Comparison of ENCODE assay signal across 8 cellular contexts in genomic region chrX:72308566-72309296, GRCh38. TPM values are rescaled to one million over a fixed set of nuclear protein-coding genes. Genes with fewer than 3 reads are reported as not detected.
DNase-seq lines count a peak whose midpoint lies in the region; ATAC-seq and TF ChIP-seq lines count a peak whose summit lies in the region.

No MANE protein-coding gene starts in this region.

- intact Hi-C loops in CD14-positive monocyte (cut with micrococcal nuclease): no loop called here
- intact Hi-C loops in esophagus muscularis mucosa (cut with DNase I): loop anchor here (10.0 kb wide), 1 partner anchor 236 kb away; no protein-coding TSS in a partner anchor
- intact Hi-C loops in mucosa of descending colon (cut with DNase I, micrococcal nuclease): no loop called here

- peaks cover 46% of the 10 kb centered on the region for H3K4me1 Mint-ChIP-seq in CD14-positive monocyte
- H3K4me1 Mint-ChIP-seq in activated CD4-positive, alpha-beta memory T cell treated with anti-CD3 and anti-CD28 coated beads, Interleukin-2, amount 10 ng/mL, durations not matched to agents 7 days and 5 days: peaks cover 26% of the 10 kb centered on the region

- H3K4me3 ChIP-seq in esophagus muscularis mucosa (peak overlapping the region; percentile 44 to 70 (median 53)), mucosa of descending colon (no peak overlapping the region), suprapubic skin (peak overlapping the region; percentile 61)

- no peak overlapping the region for H3K27ac Mint-ChIP-seq in CD14-positive monocyte
- no peak overlapping the region for H3K27ac Mint-ChIP-seq in activated CD4-positive, alpha-beta memory T cell treated with anti-CD3 and anti-CD28 coated beads, Interleukin-2, amount 10 ng/mL, durations not matched to agents 7 days and 5 days

- ATAC-seq in mucosa of descending colon (peak; percentile 78), HG03175 (IDR thresholded peaks at IDR 0.05; ENCODE audit: unreplicated experiment) (no peak)

- 12% methylated on average over 19 of the region's 24 CpGs for WGBS in esophagus muscularis mucosa
- 18% methylated on average over 22 of the region's 24 CpGs for WGBS in suprapubic skin

- H3K36me3 Mint-ChIP-seq in CD14-positive monocyte: peaks cover 5 to 6% of the 10 kb centered on the region in 2 donors
- no peaks in the 10 kb centered on the region for H3K36me3 Mint-ChIP-seq in activated CD4-positive, alpha-beta memory T cell treated with anti-CD3 and anti-CD28 coated beads, Interleukin-2, amount 10 ng/mL, durations not matched to agents 7 days and 5 days (ENCODE audit: low read depth)

- H3K27ac ChIP-seq in esophagus muscularis mucosa (replicated peaks in 1 of 4) (no peak overlapping the region), suprapubic skin (no peak overlapping the region)

- peaks cover 52 to 70% (median 66%) of the 10 kb centered on the region in 3 donors for H3K27me3 Mint-ChIP-seq in CD14-positive monocyte (ENCODE audit: low read depth in 3 of 3)
- peaks cover 47% of the 10 kb centered on the region for H3K27me3 Mint-ChIP-seq in activated CD4-positive, alpha-beta memory T cell treated with anti-CD3 and anti-CD28 coated beads, Interleukin-2, amount 10 ng/mL, durations not matched to agents 7 days and 5 days

- H3K9me3 ChIP-seq in esophagus muscularis mucosa (no peaks in the 10 kb centered on the region), mucosa of descending colon (no peaks in the 10 kb centered on the region), suprapubic skin (no peaks in the 10 kb centered on the region)

- POLR2A ChIA-PET in activated CD4-positive, alpha-beta memory T cell treated with anti-CD3 and anti-CD28 coated beads, Interleukin-2, amount 10 ng/mL, durations not matched to agents 7 days and 5 days (lab: Charles Lee): interaction anchor here (3.0 kb wide), 1 partner anchor 32 kb away, joined by 14 read pairs; the partner anchor contains the start of gene RPS4X

- CTCF ChIA-PET in activated CD4-positive, alpha-beta memory T cell treated with anti-CD3 and anti-CD28 coated beads, Interleukin-2, amount 10 ng/mL, durations not matched to agents 7 days and 5 days (lab: Charles Lee): no interaction called here

- DNase-seq in CD14-positive monocyte (ENCODE audit: low spot score) (no peak), H4 (ENCODE audit: low spot score) (peak; percentile 57), NCI-H2171 (lab: John Stamatoyannopoulos, UW) (peak; percentile 78), esophagus muscularis mucosa (ENCODE audit: extremely low spot score) (no peak), mucosa of descending colon (peak; percentile 66 to 83 (median 75)), suprapubic skin (ENCODE audit: low spot score in 2 of 2) (no peak)
- DNase-seq in activated CD4-positive, alpha-beta memory T cell treated with anti-CD3 and anti-CD28 coated beads, Interleukin-2, amount 10 ng/mL, durations not matched to agents 7 days and 5 days: no peak

- H3K4me3 Mint-ChIP-seq in CD14-positive monocyte: peak overlapping the region; percentile 66 to 92
- H3K4me3 Mint-ChIP-seq in activated CD4-positive, alpha-beta memory T cell treated with anti-CD3 and anti-CD28 coated beads, Interleukin-2, amount 10 ng/mL, durations not matched to agents 7 days and 5 days: peak overlapping the region; percentile 11

- no peak for TF ChIP-seq POLR2A in esophagus muscularis mucosa (IDR thresholded peaks at IDR 0.05; ENCODE audit: low read depth)
- no peak for TF ChIP-seq POLR2A in suprapubic skin (IDR thresholded peaks at IDR 0.05)

- H3K36me3 ChIP-seq in esophagus muscularis mucosa (no peaks in the 10 kb centered on the region), mucosa of descending colon (ENCODE audit: low read depth) (no peaks in the 10 kb centered on the region), suprapubic skin (no peaks in the 10 kb centered on the region)

- H3K4me1 ChIP-seq in esophagus muscularis mucosa: peaks cover 21 to 63% (median 48%) of the 10 kb centered on the region in 4 donors
- no peaks in the 10 kb centered on the region for H3K4me1 ChIP-seq in mucosa of descending colon (ENCODE audit: low read depth)
- H3K4me1 ChIP-seq in suprapubic skin: peaks cover 39% of the 10 kb centered on the region

- TF ChIP-seq EP300 in esophagus muscularis mucosa (IDR thresholded peaks at IDR 0.05): no peak
- no peak for TF ChIP-seq EP300 in suprapubic skin (IDR thresholded peaks at IDR 0.05)

- peaks cover 0 to 13% (median 10%) of the 10 kb centered on the region in 7 donors for H3K9me3 Mint-ChIP-seq in CD14-positive monocyte
- no peaks in the 10 kb centered on the region for H3K9me3 Mint-ChIP-seq in activated CD4-positive, alpha-beta memory T cell treated with anti-CD3 and anti-CD28 coated beads, Interleukin-2, amount 10 ng/mL, durations not matched to agents 7 days and 5 days

- TF ChIP-seq CTCF in CD14-positive monocyte (IDR thresholded peaks at IDR 0.05) (no peak), esophagus muscularis mucosa (IDR thresholded peaks at IDR 0.05) (no peak), mucosa of descending colon (IDR thresholded peaks at IDR 0.05) (no peak), suprapubic skin (IDR thresholded peaks at IDR 0.05) (no peak)

- H3K27me3 ChIP-seq in esophagus muscularis mucosa (no peaks in the 10 kb centered on the region), suprapubic skin (peaks cover 26% of the 10 kb centered on the region)

RNA-seq across cellular contexts. Expression of gene CITED1, which starts 3.0 kb away (rescaled TPM):
- under 1 TPM in 1 of 2 donors, not detected in 1; 0.36 TPM for polyA plus RNA-seq in CD14-positive monocyte
- 0.33 and 1.1 TPM in 2 replicates for total RNA-seq in H4 (2014; rRNA removed; shearing (Covaris generic))
- not detected for total RNA-seq in activated CD4-positive, alpha-beta memory T cell treated with anti-CD3 and anti-CD28 coated beads, Interleukin-2, amount 10 ng/mL, durations not matched to agents 7 days and 5 days
- total RNA-seq in esophagus muscularis mucosa (1 to 10 TPM in 2 of 4 donors, under 1 TPM in 2; 0.45 to 1.8 (median 1.2) TPM), mucosa of descending colon (under 1 TPM in 2 of 3 donors, not detected in 1; 0.67 to 0.70 TPM), suprapubic skin (1 to 10 TPM in 1 of 4 donors, under 1 TPM in 1, not detected in 2; 0.76 to 3.0 TPM)

RNA-seq across cellular contexts. Expression of gene RPS4X, which starts 31.7 kb away (rescaled TPM):
- 100 to 1,000 TPM; 275 to 281 TPM for polyA plus RNA-seq in CD14-positive monocyte
- total RNA-seq in H4 (2014; rRNA removed; shearing (Covaris generic)): 1,565 and 1,610 TPM in 2 replicates
- 100 to 1,000 TPM; 808 to 834 TPM for total RNA-seq in activated CD4-positive, alpha-beta memory T cell treated with anti-CD3 and anti-CD28 coated beads, Interleukin-2, amount 10 ng/mL, durations not matched to agents 7 days and 5 days
- total RNA-seq in esophagus muscularis mucosa (1,000 to 10,000 TPM in 1 of 4 donors, 100 to 1,000 TPM in 3; 716 to 1,056 (median 798) TPM), mucosa of descending colon (100 to 1,000 TPM; 607 to 919 (median 687) TPM), suprapubic skin (1,000 to 10,000 TPM in 3 of 4 donors, 100 to 1,000 TPM in 1; 982 to 1,719 (median 1,242) TPM)

Comparison
In these comparisons a context has a peak if more than half of its experiments do, and no peak if none do; other contexts are left out.
1. DNase-seq: peak in H4 (single experiment), NCI-H2171 (single experiment) and mucosa of descending colon (3 of 3); none in CD14-positive monocyte (single experiment), activated CD4-positive, alpha-beta memory T cell treated with anti-CD3 and anti-CD28 coated beads, Interleukin-2, amount 10 ng/mL, durations not matched to agents 7 days and 5 days (single experiment), esophagus muscularis mucosa (single experiment) and suprapubic skin (0 of 2).